1 cellular context compared by ENCODE assay signal in genomic region chr5:95669985-95670384, GRCh38.
TF ChIP-seq lines count a peak whose summit lies in the region.

No MANE protein-coding gene starts in this region.

TF ChIP-seq in K562, 482 proteins besides CTCF, POLR2A, EP300 and RAD21:
- TF ChIP-seq PYGO2 (tag; IDR thresholded peaks at IDR 0.05) (no peak), ZNF165 (CRISPR knock-in tag; IDR thresholded peaks at IDR 0.05; ENCODE audit: borderline replicate concordance) (no peak), NFYB (IDR thresholded peaks at IDR 0.05; ENCODE audit: extremely low read depth, insufficient read length) (peak; percentile 28)
